ENCODE assay signal across 14 cellular contexts in the genomic region with DNA sequence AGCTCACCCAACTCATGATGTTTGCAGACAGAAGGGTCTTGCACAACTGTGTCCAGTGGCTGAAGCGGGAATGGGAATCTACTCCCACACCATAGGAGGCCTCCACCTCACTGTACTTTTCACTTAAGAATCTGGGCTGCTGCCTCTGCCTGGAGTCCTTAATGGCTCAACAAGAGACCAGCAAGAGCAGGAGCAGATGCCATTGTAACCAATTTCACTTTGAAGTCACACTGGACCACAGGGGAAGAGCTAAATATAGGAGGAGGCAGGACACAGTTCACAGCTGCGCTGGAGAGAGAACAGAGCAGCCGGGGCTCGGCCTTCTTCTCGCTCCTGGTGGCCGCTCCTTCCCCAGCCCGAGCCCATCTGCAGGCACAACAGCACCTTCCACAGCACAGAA.
A peak's percentile ranks its signal among the peaks of the same experiment; 100 is the strongest.
DNase-seq lines count a peak whose midpoint lies in the region; ATAC-seq, FAIRE-seq and TF ChIP-seq lines count a peak whose summit lies in the region.
"Had no signal": no experiment of that assay in that cellular context is flagged by ENCODE, and none has a peak within 500 bp of the region (broad histone marks: within the 10 kb centered on the region; RNA-seq: fewer than 3 reads in every experiment).

No MANE protein-coding gene starts in this region.

- no peak for TF ChIP-seq RAD21 in H1 (IDR thresholded peaks at IDR 0.05 in 1 of 2, conservative IDR thresholded peaks at IDR 0.05 in 1 of 2; ENCODE audit: low read depth in 2 of 2, low read length in 2 of 2)

- H3K56ac ChIP-seq in H1 (replicated peaks; ENCODE audit: insufficient read length, low read depth, low read length), result no peak overlapping the region

- H3F3A ChIP-seq in smooth muscle cell (ENCODE audit: low read depth), result peaks cover 33% of the 10 kb centered on the region

- no peak overlapping the region; the same call in 1 of the 2 replicates for H2AK5ac ChIP-seq in H1 (ENCODE audit: low read depth, low read length)

- H3K4me2 ChIP-seq in H1 (ENCODE audit: insufficient read depth in 1 of 2, low read depth in 2 of 2, low read length in 2 of 2), result no peak overlapping the region
- H3K4me2 ChIP-seq in smooth muscle cell, result peak overlapping the region; percentile 68

- WGBS in H1 (ENCODE audit: extremely low coverage in 1 of 2, insufficient coverage in 1 of 2, insufficient read length in 1 of 2, insufficient replicate concordance in 2 of 2, low coverage in 1 of 2, low lambda C conversion rate in 2 of 2, missing lambda C conversion rate in 1 of 2), 2 experiments, result 74% methylated on average over 7 of the region's 7 CpGs; no CpG with 5 or more reads in 1 of the 2 experiments
- 15% methylated on average over 7 of the region's 7 CpGs for WGBS in smooth muscle cell (ENCODE audit: low lambda C conversion rate)

- H3K23me2 ChIP-seq in H1 (ENCODE audit: low read depth, low read length), result no peaks in the 10 kb centered on the region

- H2AFZ ChIP-seq in H1 (ENCODE audit: low read length) (no peak overlapping the region), smooth muscle cell (ENCODE audit: low read depth) (no peak overlapping the region)

- H3K36me3 Mint-ChIP-seq in activated naive CD8-positive, alpha-beta T cell treated with anti-CD3 and anti-CD28 coated beads for 36 hours, result no peaks in the 10 kb centered on the region
- H3K36me3 Mint-ChIP-seq: naive B cell had no signal

- H2BK15ac ChIP-seq in H1 (ENCODE audit: low read length), result 0 out of 2 replicates have a peak overlapping the region, but pooled peaks have one; percentile 36

- H3K14ac ChIP-seq in H1 (ENCODE audit: insufficient read length), result no peak overlapping the region

- H3K4me3 ChIP-seq in H1 (ENCODE audit: extremely low read depth in 1 of 4, insufficient read depth in 2 of 4, low read depth in 3 of 4, low read length in 4 of 4) (no peak overlapping the region), lower lobe of right lung (no peak overlapping the region), smooth muscle cell (no peak overlapping the region)
- H3K4me3 ChIP-seq: thoracic aorta had no signal

- H3K4me3 Mint-ChIP-seq in activated naive CD8-positive, alpha-beta T cell treated with anti-CD3 and anti-CD28 coated beads for 36 hours, result no peak overlapping the region
- H3K4me3 Mint-ChIP-seq: activated CD4-positive, alpha-beta memory T cell treated with anti-CD3 and anti-CD28 coated beads, Interleukin-2, amount 10 ng/mL, durations not matched to agents 7 days and 5 days; HFFc6; naive B cell had no signal

- no peak overlapping the region for H3K9ac ChIP-seq in H1 (replicated peaks in 1 of 4; ENCODE audit: extremely low read depth in 1 of 4, low read depth in 3 of 4, low read length in 3 of 4)
- H3K9ac ChIP-seq in smooth muscle cell (ENCODE audit: low read depth), result no peak overlapping the region

- 0 out of 2 replicates have a peak overlapping the region, but pooled peaks have one; percentile 19 for H3K18ac ChIP-seq in H1 (ENCODE audit: extremely low read depth, low read length)

- H2BK20ac ChIP-seq in H1 (ENCODE audit: low read length), result no peak overlapping the region

- H3K79me2 ChIP-seq in H1 (ENCODE audit: control insufficient read depth in 1 of 2, insufficient read depth in 2 of 2, low read length in 2 of 2), result no peaks in the 10 kb centered on the region
- H3K79me2 ChIP-seq in smooth muscle cell (ENCODE audit: low read depth), result peaks cover 97% of the 10 kb centered on the region

- peaks cover 8% of the 10 kb centered on the region for H3K27me3 Mint-ChIP-seq in activated naive CD8-positive, alpha-beta T cell treated with anti-CD3 and anti-CD28 coated beads for 36 hours
- H3K27me3 Mint-ChIP-seq: activated CD4-positive, alpha-beta memory T cell treated with anti-CD3 and anti-CD28 coated beads, Interleukin-2, amount 10 ng/mL, durations not matched to agents 7 days and 5 days had no signal

- FAIRE-seq in H1 (lab: Jason Lieb, UNC), result no peak
- FAIRE-seq: small intestine had no signal

- H3K27ac Mint-ChIP-seq in activated naive CD8-positive, alpha-beta T cell treated with anti-CD3 and anti-CD28 coated beads for 36 hours, result no peak overlapping the region
- H3K27ac Mint-ChIP-seq: activated CD4-positive, alpha-beta memory T cell treated with anti-CD3 and anti-CD28 coated beads, Interleukin-2, amount 10 ng/mL, durations not matched to agents 7 days and 5 days; HFFc6 had no signal

- H4K8ac ChIP-seq in H1 (ENCODE audit: extremely low read depth, insufficient read depth, low read length), result no peak overlapping the region

- no peak overlapping the region for H2BK120ac ChIP-seq in H1 (replicated peaks; ENCODE audit: low read depth, low read length)

- H3K36me3 ChIP-seq in H1 (ENCODE audit: control insufficient read depth in 2 of 4, insufficient read depth in 4 of 4, low read length in 3 of 4), result no peaks in the 10 kb centered on the region
- peaks cover 8% of the 10 kb centered on the region for H3K36me3 ChIP-seq in lower lobe of right lung
- no peaks in the 10 kb centered on the region for H3K36me3 ChIP-seq in smooth muscle cell (ENCODE audit: low read depth)
- H3K36me3 ChIP-seq: thoracic aorta had no signal

- no peaks in the 10 kb centered on the region for H3K4me1 Mint-ChIP-seq in activated naive CD8-positive, alpha-beta T cell treated with anti-CD3 and anti-CD28 coated beads for 36 hours
- H3K4me1 Mint-ChIP-seq: activated CD4-positive, alpha-beta memory T cell treated with anti-CD3 and anti-CD28 coated beads, Interleukin-2, amount 10 ng/mL, durations not matched to agents 7 days and 5 days; naive B cell had no signal

- H2BK12ac ChIP-seq in H1 (ENCODE audit: low read depth, low read length), result no peak overlapping the region

- no peak overlapping the region for H3K4ac ChIP-seq in H1 (replicated peaks; ENCODE audit: insufficient read length, low read depth, low read length)

- H3K79me1 ChIP-seq in H1 (ENCODE audit: low read depth, low read length), result no peaks in the 10 kb centered on the region

- H4K5ac ChIP-seq in H1 (ENCODE audit: insufficient read length, low read depth, low read length), result no peak overlapping the region

- H3K27me3 ChIP-seq in H1 (replicated peaks in 1 of 4; ENCODE audit: control insufficient read depth in 3 of 4, extremely low read depth in 1 of 4, insufficient read depth in 3 of 4, low read length in 3 of 4) (no peaks in the 10 kb centered on the region), lower lobe of right lung (ENCODE audit: low read depth) (no peaks in the 10 kb centered on the region), smooth muscle cell (ENCODE audit: low read depth) (no peaks in the 10 kb centered on the region)

- intact Hi-C loops in lower lobe of right lung (cut with DNase I), result no loop called here

- H4K91ac ChIP-seq in H1 (replicated peaks; ENCODE audit: insufficient read length, low read length), result no peak overlapping the region

- TF ChIP-seq POLR2A in H1 (IDR thresholded peaks at IDR 0.05; ENCODE audit: control extremely low read depth in 1 of 2, low read depth in 2 of 2, low read length in 2 of 2), result no peak

- DNase-seq in RPMI8226 (peak; percentile 48), H1 (ENCODE audit: low read depth in 1 of 2, low spot score in 2 of 2) (no peak), lower lobe of right lung (no peak), smooth muscle cell (lab: John Stamatoyannopoulos, UW; ENCODE audit: unreplicated experiment) (no peak), AG20443 (ENCODE audit: low spot score) (no peak), NCI-H2171 (lab: John Stamatoyannopoulos, UW) (no peak), NCI-H1694 treated with DMSO at 0.1 percent for 48 hours (lab: John Stamatoyannopoulos, UW) (no peak)
- no peak for DNase-seq in activated naive CD8-positive, alpha-beta T cell treated with anti-CD3 and anti-CD28 coated beads for 36 hours
- DNase-seq: activated CD4-positive, alpha-beta memory T cell treated with anti-CD3 and anti-CD28 coated beads, Interleukin-2, amount 10 ng/mL, durations not matched to agents 7 days and 5 days; activated gamma-delta T cell; HFFc6; naive B cell; small intestine had no signal

- no peaks in the 10 kb centered on the region for H4K20me1 ChIP-seq in H1 (replicated peaks in 1 of 2; ENCODE audit: control insufficient read depth in 1 of 2, insufficient read depth in 2 of 2, low read length in 2 of 2)
- peaks cover 52% of the 10 kb centered on the region for H4K20me1 ChIP-seq in smooth muscle cell (ENCODE audit: low read depth)

- peak; percentile 19 to 29 for ATAC-seq in lower lobe of right lung

- no peak overlapping the region for H3K23ac ChIP-seq in H1 (ENCODE audit: insufficient read length)

- no peak for TF ChIP-seq EP300 in H1 (IDR thresholded peaks at IDR 0.05; ENCODE audit: borderline replicate concordance in 1 of 2, low read depth in 2 of 2, low read length in 2 of 2)

- H2BK5ac ChIP-seq in H1 (ENCODE audit: low read depth, low read length), result no peak overlapping the region

- CTCF ChIA-PET in H1 (lab: Charles Lee; ENCODE audit: partially characterized antibody), result interaction anchor here (1.1 to 5.1 kb wide), 5 partner anchors 9 to 117 kb away, joined by 3 to 23 read pairs (median 4); no protein-coding TSS in a partner anchor

- no peaks in the 10 kb centered on the region for H3K9me3 Mint-ChIP-seq in activated naive CD8-positive, alpha-beta T cell treated with anti-CD3 and anti-CD28 coated beads for 36 hours
- H3K9me3 Mint-ChIP-seq: activated CD4-positive, alpha-beta memory T cell treated with anti-CD3 and anti-CD28 coated beads, Interleukin-2, amount 10 ng/mL, durations not matched to agents 7 days and 5 days had no signal

- H3K9me3 ChIP-seq in H1 (ENCODE audit: insufficient read depth in 2 of 2, low read depth in 1 of 2, low read length in 1 of 2), result no peaks in the 10 kb centered on the region
- H3K9me3 ChIP-seq in lower lobe of right lung, result no peaks in the 10 kb centered on the region
- no peaks in the 10 kb centered on the region for H3K9me3 ChIP-seq in smooth muscle cell (replicated peaks; ENCODE audit: low read depth)
- H3K9me3 ChIP-seq: thoracic aorta had no signal

- H3K27ac ChIP-seq in H1 (ENCODE audit: low read depth, low read length), result no peak overlapping the region
- no peak overlapping the region for H3K27ac ChIP-seq in lower lobe of right lung
- peak overlapping the region; percentile 75 for H3K27ac ChIP-seq in smooth muscle cell (ENCODE audit: low read depth)
- H3K27ac ChIP-seq: thoracic aorta had no signal

- H3K4me1 ChIP-seq in H1 (replicated peaks in 1 of 4; ENCODE audit: control insufficient read depth in 3 of 4, insufficient read depth in 4 of 4, low read length in 3 of 4), result peaks cover 0 to 5% (median 3%) of the 10 kb centered on the region in 4 experiments; a peak in 4 of 7 replicates
- peaks cover 14% of the 10 kb centered on the region for H3K4me1 ChIP-seq in lower lobe of right lung
- peaks cover 30% of the 10 kb centered on the region for H3K4me1 ChIP-seq in smooth muscle cell (ENCODE audit: low read depth)

- POLR2A ChIA-PET in H1 (lab: Charles Lee; ENCODE audit: partially characterized antibody), result interaction anchor here (1.6 kb wide), 1 partner anchor 10 kb away, joined by 3 read pairs; no protein-coding TSS in a partner anchor

- no peak for TF ChIP-seq CTCF in H1 (IDR thresholded peaks at IDR 0.05; ENCODE audit: control extremely low read depth in 1 of 3, insufficient read depth in 1 of 3, low read depth in 1 of 3, low read length in 3 of 3)
- no peak for TF ChIP-seq CTCF in lower lobe of right lung (IDR thresholded peaks at IDR 0.05)
- TF ChIP-seq CTCF in smooth muscle cell (IDR thresholded peaks at IDR 0.05; ENCODE audit: borderline replicate concordance, insufficient read depth, poor library complexity, severe bottlenecking), result no peak

TF ChIP-seq in H1, 55 proteins besides CTCF, POLR2A, EP300 and RAD21 (continues in another document):
- no peak for TF ChIP-seq HDAC2 (IDR thresholded peaks at IDR 0.05; ENCODE audit: borderline replicate concordance in 1 of 2, low read depth in 2 of 2, low read length in 2 of 2)
